24 cellular contexts compared by ENCODE assay signal in genomic region chr4:10175626-10176025, GRCh38.
"Had no signal": no experiment of that assay in that cellular context is flagged by ENCODE, and none has a peak within 500 bp of the region (broad histone marks: within the 10 kb centered on the region; RNA-seq: fewer than 3 reads in every experiment).

No MANE protein-coding gene starts in this region.

- H3K27ac ChIP-seq: body of pancreas, neural progenitor cell, thoracic aorta, upper lobe of left lung, vagina had no signal

- DNase-seq: activated CD4-positive, alpha-beta T cell treated with anti-CD3 and anti-CD28 coated beads for 4 hours; activated CD4-positive, alpha-beta T cell treated with anti-CD3 and anti-CD28 coated beads, Interleukin-2, amount 50 U/mL, for 4 hours; activated CD4-positive, CD25-positive, alpha-beta regulatory T cell; activated naive CD4-positive, alpha-beta T cell; activated T-cell treated with anti-CD3 and anti-CD28 coated beads for 4 hours; activated T-cell treated with anti-CD3 and anti-CD28 coated beads, Interleukin-2, amount 50 U/mL, for 72 hours; anterior cingulate cortex; body of pancreas; cortex of kidney; effector memory CD8-positive, alpha-beta T cell; erythroblast; islet precursor cell; midbrain; natural killer cell; occipital lobe; stimulated activated CD4-positive, alpha-beta T cell treated with anti-CD3 and anti-CD28 coated beads, Interleukin-4, amount 100 ng/mL, for 1 hour; T-helper 1 cell; upper lobe of left lung had no signal

- H3K36me3 ChIP-seq: neural progenitor cell, right atrium auricular region, thoracic aorta, upper lobe of left lung, vagina had no signal

- H3K9ac ChIP-seq: neural progenitor cell had no signal

- H3K4me3 ChIP-seq: body of pancreas, neural progenitor cell, right atrium auricular region, thoracic aorta, upper lobe of left lung, vagina had no signal

- H2AFZ ChIP-seq: neural progenitor cell had no signal

- H3K9me3 ChIP-seq: body of pancreas, right atrium auricular region, thoracic aorta, upper lobe of left lung, vagina had no signal

- H3K4me2 ChIP-seq: neural progenitor cell had no signal

- H3K4me1 ChIP-seq: neural progenitor cell had no signal

- ATAC-seq: activated naive CD4-positive, alpha-beta T cell treated with anti-CD3 and anti-CD28 coated beads, Interleukin-2, amount 50 U/mL, for 72 hours; activated T-cell treated with anti-CD3 and anti-CD28 coated beads, Interleukin-2, amount 50 U/mL, for 72 hours; body of pancreas; effector memory CD8-positive, alpha-beta T cell; natural killer cell; stimulated activated effector memory CD8-positive, alpha-beta T cell treated with anti-CD3 and anti-CD28 coated beads, Interleukin-12 subunit alpha, Interleukin-12 subunit beta, amount 100 ng/mL, for 72 hours had no signal

- H3K27me3 ChIP-seq: body of pancreas, neural progenitor cell, right atrium auricular region, upper lobe of left lung, vagina had no signal
